In genomic region chr19:1508507-1508856, GRCh38 we compare ENCODE assay signal across 8 cellular contexts. TPM values are rescaled to one million over a fixed set of nuclear protein-coding genes. Genes with fewer than 3 reads are reported as not detected.
DNase-seq lines count a peak whose midpoint lies in the region; ATAC-seq and TF ChIP-seq lines count a peak whose summit lies in the region.

No MANE protein-coding gene starts in this region.

- POLR2A ChIA-PET in Panc1 (lab: Charles Lee), result no interaction called here

- in situ Hi-C loops in Panc1 (cut with HindIII; ENCODE audit: low pct_unique_long_range_greater_than_20kb, low sequenced_read_pairs), result no loop called here

- H3K27ac ChIP-seq in BLaER1 treated with 17β-estradiol and CSF1 and Interleukin-3, amounts not matched to agents 10 nM and 100 nM, result no peak overlapping the region
- H3K27ac ChIP-seq in Panc1 (ENCODE audit: low read length), result no peak overlapping the region

- peak overlapping the region in 5 of 11 experiments; percentile 9 to 78 (median 41); a peak in 5 of 22 replicates for H3K9ac ChIP-seq in BLaER1 treated with 17β-estradiol and CSF1 and Interleukin-3, amounts not matched to agents 10 nM and 100 nM

- no peaks in the 10 kb centered on the region for H3K36me3 ChIP-seq in BLaER1 treated with 17β-estradiol and CSF1 and Interleukin-3, amounts not matched to agents 10 nM and 100 nM
- H3K36me3 ChIP-seq in Panc1 (ENCODE audit: control insufficient read depth, insufficient read depth, low read length), result peaks cover 2% of the 10 kb centered on the region; the same call in 1 of the 2 replicates

- H3K4me3 Mint-ChIP-seq in osteocyte (ENCODE audit: unreplicated experiment), result peak overlapping the region; percentile 94

- peaks cover 19 to 55% (median 46%) of the 10 kb centered on the region in 10 experiments for H3K4me1 ChIP-seq in BLaER1 treated with 17β-estradiol and CSF1 and Interleukin-3, amounts not matched to agents 10 nM and 100 nM
- no peaks in the 10 kb centered on the region for H3K4me1 ChIP-seq in Panc1 (ENCODE audit: control insufficient read depth, insufficient read depth, low read length)

- H3K4me3 ChIP-seq in BLaER1 treated with 17β-estradiol and CSF1 and Interleukin-3, amounts not matched to agents 10 nM and 100 nM, result peak overlapping the region; percentile 41 to 69 (median 60); a peak in 19 of 20 replicates
- H3K4me3 ChIP-seq in Panc1 (ENCODE audit: low read depth in 2 of 2, low read length in 2 of 2) (no peak overlapping the region), epithelial cell of proximal tubule (ENCODE audit: low read depth, low read length) (peak overlapping the region; percentile 61)

- peaks cover 0 to 14% (median 4%) of the 10 kb centered on the region in 11 experiments; a peak in 8 of 22 replicates for H4K20me1 ChIP-seq in BLaER1 treated with 17β-estradiol and CSF1 and Interleukin-3, amounts not matched to agents 10 nM and 100 nM

- peaks cover 0 to 13% (median 0%) of the 10 kb centered on the region in 11 experiments; a peak in 5 of 22 replicates for H3K9me3 ChIP-seq in BLaER1 treated with 17β-estradiol and CSF1 and Interleukin-3, amounts not matched to agents 10 nM and 100 nM (replicated peaks in 1 of 11)
- no peaks in the 10 kb centered on the region for H3K9me3 ChIP-seq in Panc1 (ENCODE audit: control insufficient read depth, insufficient read depth, low read depth, low read length)

- DNase-seq in Panc1 (ENCODE audit: low read depth, low spot score) (no peak), epithelial cell of proximal tubule (ENCODE audit: low read depth) (no peak), osteocyte (ENCODE audit: extremely low spot score, unreplicated experiment) (no peak), posterior vena cava (ENCODE audit: low spot score) (no peak), NCI-H2171 (lab: John Stamatoyannopoulos, UW) (no peak)
- no peak for DNase-seq in activated CD8-positive, alpha-beta memory T cell treated with anti-CD3 and anti-CD28 coated beads, Interleukin-2, amount 50 U/mL, for 4 hours

- intact Hi-C loops in Panc1 (cut with micrococcal nuclease; ENCODE audit: unreplicated experiment) (no loop called here), posterior vena cava (cut with DNase I) (loop anchor here in 1 of 2 donors (2.0 kb wide), 1 partner anchor 72 kb away; no protein-coding TSS in a partner anchor)

- TF ChIP-seq CTCF in Panc1 (IDR thresholded peaks at IDR 0.05), result no peak
- no peak for TF ChIP-seq CTCF in epithelial cell of proximal tubule (conservative IDR thresholded peaks at IDR 0.05; ENCODE audit: low read depth, low read length)
- TF ChIP-seq CTCF in osteocyte (IDR thresholded peaks at IDR 0.05), result no peak

- H3K27me3 ChIP-seq in BLaER1 treated with 17β-estradiol and CSF1 and Interleukin-3, amounts not matched to agents 10 nM and 100 nM, result peaks cover 44 to 57% (median 51%) of the 10 kb centered on the region in 11 experiments
- no peaks in the 10 kb centered on the region for H3K27me3 ChIP-seq in Panc1 (ENCODE audit: control insufficient read depth, insufficient read depth, low read length)

- CTCF ChIA-PET in Panc1 (lab: Charles Lee), result no interaction called here

- H3K9me3 Mint-ChIP-seq in osteocyte (ENCODE audit: unreplicated experiment), result no peaks in the 10 kb centered on the region

- peaks cover 20% of the 10 kb centered on the region for H3K4me1 Mint-ChIP-seq in osteocyte (ENCODE audit: unreplicated experiment)

- no peak for ATAC-seq in Panc1
- ATAC-seq in HG03469 (IDR thresholded peaks at IDR 0.05; ENCODE audit: unreplicated experiment), result no peak

- H3K27ac Mint-ChIP-seq in osteocyte (ENCODE audit: unreplicated experiment), result no peak overlapping the region

- peak overlapping the region; percentile 73 to 91 (median 85) for H3K4me2 ChIP-seq in BLaER1 treated with 17β-estradiol and CSF1 and Interleukin-3, amounts not matched to agents 10 nM and 100 nM

- BruUV-seq in Panc1 (replicated peaks; lab: Mats Ljungman, UMichigan), result TSS peak; percentile 61

- H3K27me3 Mint-ChIP-seq in osteocyte (ENCODE audit: unreplicated experiment), result no peaks in the 10 kb centered on the region

- H3K36me3 Mint-ChIP-seq in osteocyte (ENCODE audit: unreplicated experiment), result no peaks in the 10 kb centered on the region

RNA-seq across cellular contexts. Expression of gene ADAMTSL5, which starts 4.3 kb away (rescaled TPM):
- total RNA-seq in Panc1 (2021; ENCODE audit: unreplicated experiment) (20.6 TPM), epithelial cell of proximal tubule (0.07 and 0.23 TPM in 2 replicates), osteocyte (4.4 and 6.4 TPM in 2 replicates), posterior vena cava (1 to 10 TPM; 7.4 to 9.1 TPM)
- 36.6 TPM for polyA plus RNA-seq in Panc1 (2012; ENCODE audit: insufficient read length)

RNA-seq across cellular contexts. Expression of gene PLK5, which starts 15.4 kb away (rescaled TPM):
- not detected for total RNA-seq in Panc1 (2021; ENCODE audit: unreplicated experiment)
- not detected for polyA plus RNA-seq in Panc1 (2012; ENCODE audit: insufficient read length)
- not detected in 2 replicates for total RNA-seq in epithelial cell of proximal tubule
- total RNA-seq in osteocyte, result 0.54 TPM in 1 of 2 replicates, not detected in the other
- total RNA-seq in posterior vena cava, result not detected

RNA-seq across cellular contexts. Expression of gene REEP6, which starts 17.5 kb away (rescaled TPM):
- 9.2 TPM for total RNA-seq in Panc1 (2021; ENCODE audit: unreplicated experiment)
- polyA plus RNA-seq in Panc1 (2012; ENCODE audit: insufficient read length), result 15.8 TPM
- 3.8 and 4.8 TPM in 2 replicates for total RNA-seq in epithelial cell of proximal tubule
- total RNA-seq in osteocyte, result 4.1 and 4.4 TPM in 2 replicates
- total RNA-seq in posterior vena cava, result 1 to 10 TPM in 1 of 2 donors, under 1 TPM in 1; 0.33 to 1.2 TPM

RNA-seq across cellular contexts. Expression of gene PCSK4, which starts 18.3 kb away (rescaled TPM):
- total RNA-seq in Panc1 (2021; ENCODE audit: unreplicated experiment) (9.9 TPM), epithelial cell of proximal tubule (1.4 and 2.5 TPM in 2 replicates), osteocyte (3.2 and 5.7 TPM in 2 replicates), posterior vena cava (1 to 10 TPM in 1 of 2 donors, under 1 TPM in 1; 0.52 to 1.8 TPM)
- polyA plus RNA-seq in Panc1 (2012; ENCODE audit: insufficient read length), result 13.5 TPM

RNA-seq across cellular contexts. Expression of gene C19orf25, which starts 29.5 kb away (rescaled TPM):
- total RNA-seq in Panc1 (2021; ENCODE audit: unreplicated experiment), result 34.7 TPM
- polyA plus RNA-seq in Panc1 (2012; ENCODE audit: insufficient read length), result 31.1 TPM
- 26.6 and 32.6 TPM in 2 replicates for total RNA-seq in epithelial cell of proximal tubule
- 38.0 and 38.9 TPM in 2 replicates for total RNA-seq in osteocyte
- 10 to 100 TPM; 16.2 to 17.3 TPM for total RNA-seq in posterior vena cava

Comparison
In these comparisons a context has a peak if more than half of its experiments do, and no peak if none do; other contexts are left out.
1. H3K4me3 ChIP-seq: peak in BLaER1 treated with 17β-estradiol and CSF1 and Interleukin-3, amounts not matched to agents 10 nM and 100 nM (10 of 10) and epithelial cell of proximal tubule (single experiment); none in Panc1 (0 of 2).